Comparison of ENCODE assay signal across 1 cellular context in genomic region chr1:247517795-247518612, GRCh38.
TF ChIP-seq lines count a peak whose summit lies in the region.

No MANE protein-coding gene starts in this region.

TF ChIP-seq in WTC11, 78 proteins besides CTCF, POLR2A, EP300 and RAD21 (continued from another document):
- no peak for TF ChIP-seq ZSCAN18 (CRISPR knock-in tag; IDR thresholded peaks at IDR 0.05)
- no peak for TF ChIP-seq PREB (CRISPR knock-in tag; IDR thresholded peaks at IDR 0.05; ENCODE audit: borderline replicate concordance)
- TF ChIP-seq ZBTB21 (CRISPR knock-in tag; IDR thresholded peaks at IDR 0.05; ENCODE audit: borderline replicate concordance), result no peak
- no peak for TF ChIP-seq ZNF671 (CRISPR knock-in tag; IDR thresholded peaks at IDR 0.05)
- no peak for TF ChIP-seq TEAD4 (CRISPR knock-in tag; IDR thresholded peaks at IDR 0.05)
- no peak for TF ChIP-seq MLX (CRISPR knock-in tag; IDR thresholded peaks at IDR 0.05)
- TF ChIP-seq ZNF425 (CRISPR knock-in tag; conservative IDR thresholded peaks at IDR 0.05), result no peak
- TF ChIP-seq CREB1 (CRISPR knock-in tag; IDR thresholded peaks at IDR 0.05), result no peak
- no peak for TF ChIP-seq PRRX2 (CRISPR knock-in tag; IDR thresholded peaks at IDR 0.05)
- TF ChIP-seq ATF6 (CRISPR knock-in tag; IDR thresholded peaks at IDR 0.05), result no peak
